ENCODE assay signal across 1 cellular context in the genomic region with DNA sequence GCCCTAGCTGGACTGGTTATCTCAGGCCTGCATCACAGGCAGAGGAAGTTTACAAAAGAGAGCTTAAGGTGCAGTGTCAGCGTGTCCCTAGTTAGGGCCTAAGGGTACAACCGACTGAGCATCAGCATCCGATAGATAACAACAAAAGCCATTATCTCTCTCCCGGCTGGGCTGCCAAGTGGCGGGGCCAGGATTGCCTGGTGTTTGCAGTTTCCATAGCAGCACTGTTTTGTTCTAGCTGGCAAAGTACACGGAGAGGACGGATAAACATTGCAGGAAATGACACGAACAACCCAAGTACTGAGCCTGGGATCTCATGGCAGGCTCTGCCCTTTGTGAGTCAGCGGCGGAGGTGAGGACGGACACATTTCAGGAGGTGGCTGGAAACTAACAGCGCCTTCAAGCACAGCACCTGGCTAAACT.
TF ChIP-seq lines count a peak whose summit lies in the region.

No MANE protein-coding gene starts in this region.

TF ChIP-seq in K562, 482 proteins besides CTCF, POLR2A, EP300 and RAD21 (continued from another document and continues in another):
- no peak for TF ChIP-seq HES1 (IDR thresholded peaks at IDR 0.05; ENCODE audit: low read depth)
- TF ChIP-seq ZNF707 (CRISPR knock-in tag; conservative IDR thresholded peaks at IDR 0.05), result no peak
- no peak for TF ChIP-seq ZBTB1 (CRISPR knock-in tag; IDR thresholded peaks at IDR 0.05; ENCODE audit: borderline replicate concordance, low read depth)
- 0 out of 2 replicates have a peak, but pooled peaks have one; percentile 50 for TF ChIP-seq SP1 (CRISPR knock-in tag; IDR thresholded peaks at IDR 0.05)
- TF ChIP-seq MTA1 (IDR thresholded peaks at IDR 0.05; ENCODE audit: borderline replicate concordance), result peak; percentile 78
- peak; percentile 78; the same call in 1 of the 2 replicates for TF ChIP-seq MECOM (CRISPR knock-in tag; IDR thresholded peaks at IDR 0.05)
- TF ChIP-seq CBX3 (IDR thresholded peaks at IDR 0.05; ENCODE audit: borderline replicate concordance in 1 of 2, low read length in 2 of 2), result peak in 1 of 2 experiments; percentile 69; a peak in 1 of 3 replicates
- TF ChIP-seq, protein P1, sequence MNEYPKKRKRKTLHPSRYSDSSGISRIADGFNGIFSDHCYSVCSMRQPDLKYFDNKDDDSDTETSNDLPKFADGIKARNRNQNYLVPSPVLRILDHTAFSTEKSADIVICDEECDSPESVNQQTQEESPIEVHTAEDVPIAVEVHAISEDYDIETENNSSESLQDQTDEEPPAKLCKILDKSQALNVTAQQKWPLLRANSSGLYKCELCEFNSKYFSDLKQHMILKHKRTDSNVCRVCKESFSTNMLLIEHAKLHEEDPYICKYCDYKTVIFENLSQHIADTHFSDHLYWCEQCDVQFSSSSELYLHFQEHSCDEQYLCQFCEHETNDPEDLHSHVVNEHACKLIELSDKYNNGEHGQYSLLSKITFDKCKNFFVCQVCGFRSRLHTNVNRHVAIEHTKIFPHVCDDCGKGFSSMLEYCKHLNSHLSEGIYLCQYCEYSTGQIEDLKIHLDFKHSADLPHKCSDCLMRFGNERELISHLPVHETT (CRISPR knock-in tag; conservative IDR thresholded peaks at IDR 0.05 in 1 of 2, IDR thresholded peaks at IDR 0.05 in 1 of 2), result 0 out of 4 replicates have a peak, but pooled peaks of 1 of the 2 experiments have one; percentile 41
- TF ChIP-seq KLF10 (CRISPR knock-in tag; IDR thresholded peaks at IDR 0.05), result no peak
- TF ChIP-seq MAFF (IDR thresholded peaks at IDR 0.05; ENCODE audit: low read length), result peak; percentile 61; the same call in 1 of the 2 replicates
- no peak for TF ChIP-seq HLTF (IDR thresholded peaks at IDR 0.05)
- TF ChIP-seq KLF13 (tag; IDR thresholded peaks at IDR 0.05; ENCODE audit: borderline replicate concordance, low read depth), result no peak
- TF ChIP-seq FOXK2 (conservative IDR thresholded peaks at IDR 0.05 in 1 of 2, IDR thresholded peaks at IDR 0.05 in 1 of 2; ENCODE audit: low read depth in 2 of 2), result peak; percentile 74 to 86
- TF ChIP-seq CSDE1 (IDR thresholded peaks at IDR 0.05), result no peak
- TF ChIP-seq, protein P2, sequence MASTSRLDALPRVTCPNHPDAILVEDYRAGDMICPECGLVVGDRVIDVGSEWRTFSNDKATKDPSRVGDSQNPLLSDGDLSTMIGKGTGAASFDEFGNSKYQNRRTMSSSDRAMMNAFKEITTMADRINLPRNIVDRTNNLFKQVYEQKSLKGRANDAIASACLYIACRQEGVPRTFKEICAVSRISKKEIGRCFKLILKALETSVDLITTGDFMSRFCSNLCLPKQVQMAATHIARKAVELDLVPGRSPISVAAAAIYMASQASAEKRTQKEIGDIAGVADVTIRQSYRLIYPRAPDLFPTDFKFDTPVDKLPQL (IDR thresholded peaks at IDR 0.05; ENCODE audit: extremely low read depth, insufficient read length), result no peak
- no peak for TF ChIP-seq ZNF449 (CRISPR knock-in tag; IDR thresholded peaks at IDR 0.05)
- no peak for TF ChIP-seq GTF2F1 (IDR thresholded peaks at IDR 0.05; ENCODE audit: low read depth, low read length)
- TF ChIP-seq, protein P3, sequence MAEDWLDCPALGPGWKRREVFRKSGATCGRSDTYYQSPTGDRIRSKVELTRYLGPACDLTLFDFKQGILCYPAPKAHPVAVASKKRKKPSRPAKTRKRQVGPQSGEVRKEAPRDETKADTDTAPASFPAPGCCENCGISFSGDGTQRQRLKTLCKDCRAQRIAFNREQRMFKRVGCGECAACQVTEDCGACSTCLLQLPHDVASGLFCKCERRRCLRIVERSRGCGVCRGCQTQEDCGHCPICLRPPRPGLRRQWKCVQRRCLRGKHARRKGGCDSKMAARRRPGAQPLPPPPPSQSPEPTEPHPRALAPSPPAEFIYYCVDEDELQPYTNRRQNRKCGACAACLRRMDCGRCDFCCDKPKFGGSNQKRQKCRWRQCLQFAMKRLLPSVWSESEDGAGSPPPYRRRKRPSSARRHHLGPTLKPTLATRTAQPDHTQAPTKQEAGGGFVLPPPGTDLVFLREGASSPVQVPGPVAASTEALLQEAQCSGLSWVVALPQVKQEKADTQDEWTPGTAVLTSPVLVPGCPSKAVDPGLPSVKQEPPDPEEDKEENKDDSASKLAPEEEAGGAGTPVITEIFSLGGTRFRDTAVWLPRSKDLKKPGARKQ (CRISPR knock-in tag; IDR thresholded peaks at IDR 0.05), result no peak
- TF ChIP-seq, protein P4, sequence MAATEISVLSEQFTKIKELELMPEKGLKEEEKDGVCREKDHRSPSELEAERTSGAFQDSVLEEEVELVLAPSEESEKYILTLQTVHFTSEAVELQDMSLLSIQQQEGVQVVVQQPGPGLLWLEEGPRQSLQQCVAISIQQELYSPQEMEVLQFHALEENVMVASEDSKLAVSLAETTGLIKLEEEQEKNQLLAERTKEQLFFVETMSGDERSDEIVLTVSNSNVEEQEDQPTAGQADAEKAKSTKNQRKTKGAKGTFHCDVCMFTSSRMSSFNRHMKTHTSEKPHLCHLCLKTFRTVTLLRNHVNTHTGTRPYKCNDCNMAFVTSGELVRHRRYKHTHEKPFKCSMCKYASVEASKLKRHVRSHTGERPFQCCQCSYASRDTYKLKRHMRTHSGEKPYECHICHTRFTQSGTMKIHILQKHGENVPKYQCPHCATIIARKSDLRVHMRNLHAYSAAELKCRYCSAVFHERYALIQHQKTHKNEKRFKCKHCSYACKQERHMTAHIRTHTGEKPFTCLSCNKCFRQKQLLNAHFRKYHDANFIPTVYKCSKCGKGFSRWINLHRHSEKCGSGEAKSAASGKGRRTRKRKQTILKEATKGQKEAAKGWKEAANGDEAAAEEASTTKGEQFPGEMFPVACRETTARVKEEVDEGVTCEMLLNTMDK (IDR thresholded peaks at IDR 0.05; ENCODE audit: borderline replicate concordance, insufficient read depth, low read depth, low read length, poor library complexity, severe bottlenecking), result no peak
- TF ChIP-seq HDGF (IDR thresholded peaks at IDR 0.05), result no peak
- TF ChIP-seq ZNF696 (CRISPR knock-in tag; conservative IDR thresholded peaks at IDR 0.05), result no peak
- TF ChIP-seq RBM22 (IDR thresholded peaks at IDR 0.05; ENCODE audit: low read depth, low read length, poor library complexity, severe bottlenecking), result no peak
- peak; percentile 79 for TF ChIP-seq GATAD2B (IDR thresholded peaks at IDR 0.05; ENCODE audit: borderline replicate concordance)
- no peak for TF ChIP-seq MXD1 (CRISPR knock-in tag; IDR thresholded peaks at IDR 0.05; ENCODE audit: borderline replicate concordance, poor library complexity, severe bottlenecking)
- no peak for TF ChIP-seq ZNF232 (CRISPR knock-in tag; IDR thresholded peaks at IDR 0.05)
- TF ChIP-seq RBFOX2 (IDR thresholded peaks at IDR 0.05; ENCODE audit: low read depth, low read length), result peak; percentile 61
- peak in 1 of 2 experiments; percentile 75; a peak in 2 of 4 replicates for TF ChIP-seq FOXA3 (CRISPR knock-in tag; conservative IDR thresholded peaks at IDR 0.05 in 1 of 2, IDR thresholded peaks at IDR 0.05 in 1 of 2)
- peak; percentile 67 to 74; a peak in 3 of 4 replicates for TF ChIP-seq ARNT (IDR thresholded peaks at IDR 0.05)
- TF ChIP-seq MYBL2 (IDR thresholded peaks at IDR 0.05; ENCODE audit: low read depth), result no peak
- no peak for TF ChIP-seq MYBL2 (CRISPR knock-in tag; IDR thresholded peaks at IDR 0.05; ENCODE audit: borderline replicate concordance)
- TF ChIP-seq SNIP1 (IDR thresholded peaks at IDR 0.05; ENCODE audit: low read depth), result no peak
- TF ChIP-seq ZNF395 (CRISPR knock-in tag; IDR thresholded peaks at IDR 0.05), result peak; percentile 43; the same call in 1 of the 2 replicates
- TF ChIP-seq BDP1 (IDR thresholded peaks at IDR 0.05; ENCODE audit: insufficient read depth, insufficient read length), result no peak
- TF ChIP-seq ZNF717 (CRISPR knock-in tag; IDR thresholded peaks at IDR 0.05), result no peak
- TF ChIP-seq ZNF584 (CRISPR knock-in tag; IDR thresholded peaks at IDR 0.05; ENCODE audit: low read depth), result no peak
- TF ChIP-seq ZNF586 (CRISPR knock-in tag; conservative IDR thresholded peaks at IDR 0.05), result no peak
- TF ChIP-seq TBL1XR1 (IDR thresholded peaks at IDR 0.05; ENCODE audit: low read length in 2 of 2), result peak in 1 of 2 experiments; percentile 70; a peak in 2 of 4 replicates
- TF ChIP-seq BCLAF1 (IDR thresholded peaks at IDR 0.05; ENCODE audit: borderline replicate concordance in 1 of 2, control insufficient read depth in 1 of 2, low read depth in 2 of 2, low read length in 1 of 2), result 0 out of 4 replicates have a peak, but pooled peaks of 1 of the 2 experiments have one; percentile 55
- peak; percentile 65; the same call in 1 of the 2 replicates for TF ChIP-seq MYNN (IDR thresholded peaks at IDR 0.05)
- no peak for TF ChIP-seq MYNN (CRISPR knock-in tag; IDR thresholded peaks at IDR 0.05)
- no peak for TF ChIP-seq FIP1L1 (IDR thresholded peaks at IDR 0.05; ENCODE audit: low read depth, low read length, poor library complexity, severe bottlenecking)
- TF ChIP-seq BCL6 (CRISPR knock-in tag; IDR thresholded peaks at IDR 0.05), result no peak
